1 cellular context compared by ENCODE assay signal in the genomic region with DNA sequence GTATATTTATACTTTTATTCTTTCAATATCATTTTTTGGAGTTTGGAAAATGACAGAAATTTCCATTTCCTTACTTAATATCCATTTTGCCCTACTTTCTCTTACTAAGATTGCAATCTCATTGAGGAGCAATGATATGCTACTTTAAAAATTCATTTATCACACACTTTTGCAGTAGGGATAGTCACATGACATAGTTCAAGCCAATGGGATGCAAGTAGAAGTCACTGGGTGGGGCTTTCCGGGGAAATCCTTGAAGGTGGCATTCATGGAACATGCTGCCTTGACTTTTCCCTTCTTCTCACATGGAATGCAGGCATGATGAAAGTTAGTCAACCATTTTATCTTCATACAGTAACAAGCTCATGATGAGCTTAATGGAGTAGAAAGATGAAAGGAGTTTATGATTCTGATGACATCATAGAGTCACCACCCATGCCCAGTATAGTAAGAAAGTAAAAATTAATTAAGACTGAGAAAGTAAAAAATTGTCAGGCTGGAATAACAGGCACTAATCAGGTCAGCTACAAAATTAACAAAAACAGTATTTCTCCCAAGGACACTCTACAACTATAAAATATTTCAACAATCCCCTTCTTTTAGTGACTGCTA.
TF ChIP-seq lines count a peak whose summit lies in the region.

No MANE protein-coding gene starts in this region.

TF ChIP-seq in HEK293, 187 proteins besides CTCF, POLR2A, EP300 and RAD21 (continued from another document):
- TF ChIP-seq, protein P1, sequence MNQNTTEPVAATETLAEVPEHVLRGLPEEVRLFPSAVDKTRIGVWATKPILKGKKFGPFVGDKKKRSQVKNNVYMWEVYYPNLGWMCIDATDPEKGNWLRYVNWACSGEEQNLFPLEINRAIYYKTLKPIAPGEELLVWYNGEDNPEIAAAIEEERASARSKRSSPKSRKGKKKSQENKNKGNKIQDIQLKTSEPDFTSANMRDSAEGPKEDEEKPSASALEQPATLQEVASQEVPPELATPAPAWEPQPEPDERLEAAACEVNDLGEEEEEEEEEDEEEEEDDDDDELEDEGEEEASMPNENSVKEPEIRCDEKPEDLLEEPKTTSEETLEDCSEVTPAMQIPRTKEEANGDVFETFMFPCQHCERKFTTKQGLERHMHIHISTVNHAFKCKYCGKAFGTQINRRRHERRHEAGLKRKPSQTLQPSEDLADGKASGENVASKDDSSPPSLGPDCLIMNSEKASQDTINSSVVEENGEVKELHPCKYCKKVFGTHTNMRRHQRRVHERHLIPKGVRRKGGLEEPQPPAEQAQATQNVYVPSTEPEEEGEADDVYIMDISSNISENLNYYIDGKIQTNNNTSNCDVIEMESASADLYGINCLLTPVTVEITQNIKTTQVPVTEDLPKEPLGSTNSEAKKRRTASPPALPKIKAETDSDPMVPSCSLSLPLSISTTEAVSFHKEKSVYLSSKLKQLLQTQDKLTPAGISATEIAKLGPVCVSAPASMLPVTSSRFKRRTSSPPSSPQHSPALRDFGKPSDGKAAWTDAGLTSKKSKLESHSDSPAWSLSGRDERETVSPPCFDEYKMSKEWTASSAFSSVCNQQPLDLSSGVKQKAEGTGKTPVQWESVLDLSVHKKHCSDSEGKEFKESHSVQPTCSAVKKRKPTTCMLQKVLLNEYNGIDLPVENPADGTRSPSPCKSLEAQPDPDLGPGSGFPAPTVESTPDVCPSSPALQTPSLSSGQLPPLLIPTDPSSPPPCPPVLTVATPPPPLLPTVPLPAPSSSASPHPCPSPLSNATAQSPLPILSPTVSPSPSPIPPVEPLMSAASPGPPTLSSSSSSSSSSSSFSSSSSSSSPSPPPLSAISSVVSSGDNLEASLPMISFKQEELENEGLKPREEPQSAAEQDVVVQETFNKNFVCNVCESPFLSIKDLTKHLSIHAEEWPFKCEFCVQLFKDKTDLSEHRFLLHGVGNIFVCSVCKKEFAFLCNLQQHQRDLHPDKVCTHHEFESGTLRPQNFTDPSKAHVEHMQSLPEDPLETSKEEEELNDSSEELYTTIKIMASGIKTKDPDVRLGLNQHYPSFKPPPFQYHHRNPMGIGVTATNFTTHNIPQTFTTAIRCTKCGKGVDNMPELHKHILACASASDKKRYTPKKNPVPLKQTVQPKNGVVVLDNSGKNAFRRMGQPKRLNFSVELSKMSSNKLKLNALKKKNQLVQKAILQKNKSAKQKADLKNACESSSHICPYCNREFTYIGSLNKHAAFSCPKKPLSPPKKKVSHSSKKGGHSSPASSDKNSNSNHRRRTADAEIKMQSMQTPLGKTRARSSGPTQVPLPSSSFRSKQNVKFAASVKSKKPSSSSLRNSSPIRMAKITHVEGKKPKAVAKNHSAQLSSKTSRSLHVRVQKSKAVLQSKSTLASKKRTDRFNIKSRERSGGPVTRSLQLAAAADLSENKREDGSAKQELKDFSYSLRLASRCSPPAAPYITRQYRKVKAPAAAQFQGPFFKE (tag by site-specific recombination; IDR thresholded peaks at IDR 0.05; ENCODE audit: borderline replicate concordance) = no peak
- TF ChIP-seq KLF9 (tag by site-specific recombination; IDR thresholded peaks at IDR 0.05; ENCODE audit: low read depth) (no peak), ZNF792 (tag by site-specific recombination; IDR thresholded peaks at IDR 0.05) (no peak), ZBTB1 (tag by site-specific recombination; IDR thresholded peaks at IDR 0.05) (no peak), WT1 (tag by site-specific recombination; IDR thresholded peaks at IDR 0.05) (no peak), ZNF169 (tag by site-specific recombination; IDR thresholded peaks at IDR 0.05) (no peak)
- TF ChIP-seq, protein P2, sequence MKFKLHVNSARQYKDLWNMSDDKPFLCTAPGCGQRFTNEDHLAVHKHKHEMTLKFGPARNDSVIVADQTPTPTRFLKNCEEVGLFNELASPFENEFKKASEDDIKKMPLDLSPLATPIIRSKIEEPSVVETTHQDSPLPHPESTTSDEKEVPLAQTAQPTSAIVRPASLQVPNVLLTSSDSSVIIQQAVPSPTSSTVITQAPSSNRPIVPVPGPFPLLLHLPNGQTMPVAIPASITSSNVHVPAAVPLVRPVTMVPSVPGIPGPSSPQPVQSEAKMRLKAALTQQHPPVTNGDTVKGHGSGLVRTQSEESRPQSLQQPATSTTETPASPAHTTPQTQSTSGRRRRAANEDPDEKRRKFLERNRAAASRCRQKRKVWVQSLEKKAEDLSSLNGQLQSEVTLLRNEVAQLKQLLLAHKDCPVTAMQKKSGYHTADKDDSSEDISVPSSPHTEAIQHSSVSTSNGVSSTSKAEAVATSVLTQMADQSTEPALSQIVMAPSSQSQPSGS (tag by site-specific recombination; IDR thresholded peaks at IDR 0.05; ENCODE audit: low read depth) = peak; percentile 57
